In the genomic region with DNA sequence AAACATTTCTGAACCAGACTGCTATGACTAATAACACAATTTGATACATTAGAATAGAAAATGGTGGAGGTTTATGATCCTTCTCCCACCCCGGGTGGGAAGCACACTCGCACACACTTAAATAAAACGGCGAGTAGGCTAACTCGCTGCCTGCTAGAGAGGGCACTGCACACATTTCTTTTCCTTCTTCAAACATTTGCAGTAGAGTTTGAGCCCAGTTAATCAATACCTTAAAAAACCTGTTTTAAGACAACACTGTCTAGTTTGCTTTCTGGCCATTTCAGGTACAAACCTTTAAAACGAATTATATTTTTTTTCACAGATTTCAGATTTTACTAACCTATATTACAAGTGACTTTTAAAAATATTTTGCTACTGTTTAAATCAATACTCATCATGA, we compare ENCODE assay signal across 22 cellular contexts.
"Had no signal": no experiment of that assay in that cellular context is flagged by ENCODE, and none has a peak within 500 bp of the region (broad histone marks: within the 10 kb centered on the region; RNA-seq: fewer than 3 reads in every experiment).

No MANE protein-coding gene starts in this region.

- H3K27ac Mint-ChIP-seq: activated B cell treated with CpG ODN at 0.5 μM for 24 hours; activated CD4-positive, alpha-beta T cell treated with anti-CD3 and anti-CD28 coated beads for 36 hours; activated naive CD4-positive, alpha-beta T cell treated with anti-CD3 and anti-CD28 coated beads, Interleukin-2, amount 10 ng/mL, durations not matched to agents 7 days and 5 days; activated T-cell treated with anti-CD3 and anti-CD28 coated beads, Interleukin-2, amount 50 U/mL, for 72 hours; immature natural killer cell; memory B cell; naive B cell; stimulated activated effector memory CD8-positive, alpha-beta T cell treated with anti-CD3 and anti-CD28 coated beads, Interleukin-12 subunit alpha, Interleukin-12 subunit beta, amount 100 ng/mL, for 72 hours; stimulated activated naive CD8-positive, alpha-beta T cell treated with anti-CD3 and anti-CD28 coated beads, Interleukin-15, amount 100 ng/mL, for 72 hours had no signal

- H3K36me3 Mint-ChIP-seq: activated naive CD4-positive, alpha-beta T cell treated with anti-CD3 and anti-CD28 coated beads, Interleukin-2, amount 10 ng/mL, durations not matched to agents 7 days and 5 days; immature natural killer cell; memory B cell; naive B cell; stimulated activated effector memory CD8-positive, alpha-beta T cell treated with anti-CD3 and anti-CD28 coated beads, Interleukin-12 subunit alpha, Interleukin-12 subunit beta, amount 100 ng/mL, for 72 hours had no signal

- H3K4me3 ChIP-seq: ovary, skin epidermis, tibial artery had no signal

- H3K4me1 ChIP-seq: tibial artery had no signal

- H3K4me3 Mint-ChIP-seq: activated B cell treated with CpG ODN at 0.5 μM for 24 hours; activated CD4-positive, alpha-beta T cell treated with anti-CD3 and anti-CD28 coated beads for 36 hours; activated naive CD4-positive, alpha-beta T cell treated with anti-CD3 and anti-CD28 coated beads, Interleukin-2, amount 10 ng/mL, durations not matched to agents 7 days and 5 days; activated T-cell treated with anti-CD3 and anti-CD28 coated beads, Interleukin-2, amount 50 U/mL, for 72 hours; immature natural killer cell; memory B cell; naive B cell; stimulated activated effector memory CD8-positive, alpha-beta T cell treated with anti-CD3 and anti-CD28 coated beads, Interleukin-12 subunit alpha, Interleukin-12 subunit beta, amount 100 ng/mL, for 72 hours; stimulated activated naive CD8-positive, alpha-beta T cell treated with anti-CD3 and anti-CD28 coated beads, Interleukin-15, amount 100 ng/mL, for 72 hours had no signal

- H3K9me3 Mint-ChIP-seq: activated B cell treated with CpG ODN at 0.5 μM for 24 hours; activated naive CD4-positive, alpha-beta T cell treated with anti-CD3 and anti-CD28 coated beads, Interleukin-2, amount 10 ng/mL, durations not matched to agents 7 days and 5 days; activated T-cell treated with anti-CD3 and anti-CD28 coated beads, Interleukin-2, amount 50 U/mL, for 72 hours; memory B cell; stimulated activated effector memory CD8-positive, alpha-beta T cell treated with anti-CD3 and anti-CD28 coated beads, Interleukin-12 subunit alpha, Interleukin-12 subunit beta, amount 100 ng/mL, for 72 hours; stimulated activated naive CD8-positive, alpha-beta T cell treated with anti-CD3 and anti-CD28 coated beads, Interleukin-15, amount 100 ng/mL, for 72 hours had no signal

- H3K27ac ChIP-seq: foreskin keratinocyte, neutrophil, ovary, skin epidermis, tibial artery had no signal

- H3K27me3 ChIP-seq: foreskin keratinocyte, ovary, tibial artery had no signal

- H3K9me3 ChIP-seq: neutrophil, ovary, tibial artery had no signal

- ATAC-seq: activated CD4-positive, alpha-beta T cell treated with anti-CD3 and anti-CD28 coated beads for 36 hours; activated T-cell treated with anti-CD3 and anti-CD28 coated beads, Interleukin-2, amount 50 U/mL, for 72 hours; right cardiac atrium; stimulated activated effector memory CD8-positive, alpha-beta T cell treated with anti-CD3 and anti-CD28 coated beads, Interleukin-12 subunit alpha, Interleukin-12 subunit beta, amount 100 ng/mL, for 72 hours; stimulated activated naive CD8-positive, alpha-beta T cell treated with anti-CD3 and anti-CD28 coated beads, Interleukin-15, amount 100 ng/mL, for 72 hours had no signal

- H3K36me3 ChIP-seq: neutrophil, ovary, tibial artery had no signal

- DNase-seq: activated B cell treated with CpG ODN at 0.5 μM for 24 hours; activated CD4-positive, alpha-beta T cell treated with anti-CD3 and anti-CD28 coated beads for 36 hours; activated CD4-positive, alpha-beta T cell treated with anti-CD3 and anti-CD28 coated beads, Interleukin-2, amount 50 U/mL, for 4 hours; activated effector memory CD4-positive, alpha-beta T cell treated with anti-CD3 and anti-CD28 coated beads, Interleukin-2, amount 50 U/mL, for 16 hours; activated naive CD4-positive, alpha-beta T cell treated with anti-CD3 and anti-CD28 coated beads, Interleukin-2, amount 10 ng/mL, durations not matched to agents 7 days and 5 days; activated T-cell treated with anti-CD3 and anti-CD28 coated beads, Interleukin-2, amount 50 U/mL, for 72 hours; amygdala; cortex of kidney; foreskin keratinocyte; immature natural killer cell; kidney glomerular epithelial cell; naive B cell; ovary; right cardiac atrium; stimulated activated CD4-positive, alpha-beta T cell treated with anti-CD3 and anti-CD28 coated beads, Interleukin-2, amount 100 ng/mL, for 24 hours; stimulated activated naive CD8-positive, alpha-beta T cell treated with anti-CD3 and anti-CD28 coated beads, Interleukin-15, amount 100 ng/mL, for 72 hours; T-helper 9 cell; tibial artery had no signal

- H3K4me1 Mint-ChIP-seq: activated B cell treated with CpG ODN at 0.5 μM for 24 hours; activated CD4-positive, alpha-beta T cell treated with anti-CD3 and anti-CD28 coated beads for 36 hours; activated naive CD4-positive, alpha-beta T cell treated with anti-CD3 and anti-CD28 coated beads, Interleukin-2, amount 10 ng/mL, durations not matched to agents 7 days and 5 days; memory B cell; naive B cell; stimulated activated naive CD8-positive, alpha-beta T cell treated with anti-CD3 and anti-CD28 coated beads, Interleukin-15, amount 100 ng/mL, for 72 hours had no signal
